Comparison of ENCODE assay signal across 9 cellular contexts in genomic region chr17:49315974-49316570, GRCh38. TPM values are rescaled to one million over a fixed set of nuclear protein-coding genes. Genes with fewer than 3 reads are reported as not detected.
DNase-seq lines count a peak whose midpoint lies in the region; ATAC-seq, FAIRE-seq and TF ChIP-seq lines count a peak whose summit lies in the region.
"Had no signal": no experiment of that assay in that cellular context is flagged by ENCODE, and none has a peak within 500 bp of the region (broad histone marks: within the 10 kb centered on the region; RNA-seq: fewer than 3 reads in every experiment).

No MANE protein-coding gene starts in this region.

- peaks cover 26% of the 10 kb centered on the region for H3K36me3 Mint-ChIP-seq in activated CD8-positive, alpha-beta T cell treated with anti-CD3 and anti-CD28 coated beads, Interleukin-2, amount 10 ng/mL, durations not matched to agents 7 days and 5 days (ENCODE audit: low read depth)
- no peaks in the 10 kb centered on the region for H3K36me3 Mint-ChIP-seq in Calu3 (ENCODE audit: insufficient read depth, unreplicated experiment)

- H3K9me3 Mint-ChIP-seq in activated CD8-positive, alpha-beta T cell treated with anti-CD3 and anti-CD28 coated beads, Interleukin-2, amount 10 ng/mL, durations not matched to agents 7 days and 5 days (ENCODE audit: insufficient read depth) = no peaks in the 10 kb centered on the region
- H3K9me3 Mint-ChIP-seq in Calu3 (ENCODE audit: low read depth, unreplicated experiment) = no peaks in the 10 kb centered on the region
- H3K9me3 Mint-ChIP-seq: dendritic cell treated with granulocyte-macrophage colony-stimulating factor and Interleukin-4, amounts not matched to agents 40 ng/mL and 50 ng/mL, for 4 days had no signal

- peak; percentile 67 for FAIRE-seq in H54 (lab: Jason Lieb, UNC)

- intact Hi-C loops in Calu3 (cut with micrococcal nuclease; ENCODE audit: unreplicated experiment) = loop anchor here (1.0 to 2.0 kb wide), 4 partner anchors 45 to 237 kb away; no protein-coding TSS in a partner anchor

- H3K4me3 Mint-ChIP-seq in activated CD8-positive, alpha-beta T cell treated with anti-CD3 and anti-CD28 coated beads, Interleukin-2, amount 10 ng/mL, durations not matched to agents 7 days and 5 days = peak overlapping the region; percentile 60
- no peak overlapping the region for H3K4me3 Mint-ChIP-seq in Calu3 (ENCODE audit: low read depth, unreplicated experiment)
- H3K4me3 Mint-ChIP-seq: dendritic cell treated with granulocyte-macrophage colony-stimulating factor and Interleukin-4, amounts not matched to agents 40 ng/mL and 50 ng/mL, for 4 days had no signal

- peak; percentile 13 for DNase-seq in AG20443 (ENCODE audit: low spot score)
- DNase-seq in H54 (ENCODE audit: insufficient read length, low spot score) = peak; percentile 35
- no peak for DNase-seq in activated CD8-positive, alpha-beta T cell treated with anti-CD3 and anti-CD28 coated beads, Interleukin-2, amount 10 ng/mL, durations not matched to agents 7 days and 5 days
- peak; percentile 33 for DNase-seq in kidney tubule cell (ENCODE audit: low spot score)
- DNase-seq in Calu3 = no peak
- no peak for DNase-seq in activated CD4-positive, alpha-beta T cell treated with anti-CD3 and anti-CD28 coated beads, Interleukin-2, amount 50 U/mL, for 48 hours

- no TSS peak for BruUV-seq in Calu3 (replicated peaks; lab: Mats Ljungman, UMichigan)

- CTCF ChIA-PET in activated CD8-positive, alpha-beta T cell treated with anti-CD3 and anti-CD28 coated beads, Interleukin-2, amount 10 ng/mL, durations not matched to agents 7 days and 5 days (lab: Charles Lee) = interaction anchor here (0.8 to 7.3 kb wide), 25 partner anchors 9 to 241 kb away, joined by 3 to 148 read pairs (median 9); partner anchors contain the start of gene PHB1
- CTCF ChIA-PET in Calu3 (lab: Charles Lee) = interaction anchor here (0.6 to 1.5 kb wide), 4 partner anchors 52 to 240 kb away, joined by 3 to 5 read pairs (median 4); no protein-coding TSS in a partner anchor

- H3K27ac Mint-ChIP-seq in activated CD8-positive, alpha-beta T cell treated with anti-CD3 and anti-CD28 coated beads, Interleukin-2, amount 10 ng/mL, durations not matched to agents 7 days and 5 days = peak overlapping the region; percentile 77
- no peak overlapping the region for H3K27ac Mint-ChIP-seq in Calu3 (ENCODE audit: unreplicated experiment)

- no peak for ATAC-seq in activated CD8-positive, alpha-beta T cell treated with anti-CD3 and anti-CD28 coated beads, Interleukin-2, amount 10 ng/mL, durations not matched to agents 7 days and 5 days
- ATAC-seq in HG03045 (IDR thresholded peaks at IDR 0.05; ENCODE audit: unreplicated experiment) (no peak), GM21576 (IDR thresholded peaks at IDR 0.05; ENCODE audit: unreplicated experiment) (no peak)

- H3K27me3 Mint-ChIP-seq in activated CD8-positive, alpha-beta T cell treated with anti-CD3 and anti-CD28 coated beads, Interleukin-2, amount 10 ng/mL, durations not matched to agents 7 days and 5 days (ENCODE audit: low read depth) = no peaks in the 10 kb centered on the region
- H3K27me3 Mint-ChIP-seq in Calu3 (ENCODE audit: unreplicated experiment) = no peaks in the 10 kb centered on the region
- H3K27me3 Mint-ChIP-seq: dendritic cell treated with granulocyte-macrophage colony-stimulating factor and Interleukin-4, amounts not matched to agents 40 ng/mL and 50 ng/mL, for 4 days had no signal

- POLR2A ChIA-PET in activated CD8-positive, alpha-beta T cell treated with anti-CD3 and anti-CD28 coated beads, Interleukin-2, amount 10 ng/mL, durations not matched to agents 7 days and 5 days (lab: Charles Lee) = interaction anchor here (0.7 to 1.3 kb wide), 3 partner anchors 26 to 78 kb away, joined by 3 read pairs; no protein-coding TSS in a partner anchor

- TF ChIP-seq POLR2A in H54 (IDR thresholded peaks at IDR 0.05; ENCODE audit: low read depth, low read length) = no peak

- peaks cover 39% of the 10 kb centered on the region for H3K4me1 Mint-ChIP-seq in activated CD8-positive, alpha-beta T cell treated with anti-CD3 and anti-CD28 coated beads, Interleukin-2, amount 10 ng/mL, durations not matched to agents 7 days and 5 days (ENCODE audit: low read depth)
- H3K4me1 Mint-ChIP-seq in Calu3 (ENCODE audit: low read depth, unreplicated experiment) = peaks cover 20% of the 10 kb centered on the region

- TF ChIP-seq CTCF in Calu3 (IDR thresholded peaks at IDR 0.05; ENCODE audit: unreplicated experiment) = no peak

RNA-seq across cellular contexts. Expression of gene ZNF652, which starts 46.0 kb away (rescaled TPM):
- 10 to 100 TPM; 27.3 to 27.9 TPM for total RNA-seq in activated CD8-positive, alpha-beta T cell treated with anti-CD3 and anti-CD28 coated beads, Interleukin-2, amount 10 ng/mL, durations not matched to agents 7 days and 5 days
- 41.9 and 42.8 TPM in 2 replicates for total RNA-seq in Calu3 (2022)

Comparison
In these comparisons a context has a peak if more than half of its experiments do, and no peak if none do; other contexts are left out.
1. DNase-seq: peak in AG20443 (single experiment), H54 (single experiment) and kidney tubule cell (single experiment); none in activated CD8-positive, alpha-beta T cell treated with anti-CD3 and anti-CD28 coated beads, Interleukin-2, amount 10 ng/mL, durations not matched to agents 7 days and 5 days (single experiment), Calu3 (single experiment) and activated CD4-positive, alpha-beta T cell treated with anti-CD3 and anti-CD28 coated beads, Interleukin-2, amount 50 U/mL, for 48 hours (0 of 2).